Comparison of ENCODE assay signal across 16 cellular contexts in genomic region chr1:17568014-17568413, GRCh38. TPM values are rescaled to one million over a fixed set of nuclear protein-coding genes. Genes with fewer than 3 reads are reported as not detected.
DNase-seq lines count a peak whose midpoint lies in the region; ATAC-seq and TF ChIP-seq lines count a peak whose summit lies in the region.
"Had no signal": no experiment of that assay in that cellular context is flagged by ENCODE, and none has a peak within 500 bp of the region (broad histone marks: within the 10 kb centered on the region; RNA-seq: fewer than 3 reads in every experiment).

No MANE protein-coding gene starts in this region.

- CTCF ChIA-PET in Calu3 (lab: Charles Lee), result no interaction called here
- CTCF ChIA-PET in CD4-positive, alpha-beta T cell (lab: Charles Lee), result no interaction called here

- POLR2A ChIA-PET in CD4-positive, alpha-beta T cell (lab: Charles Lee), result no interaction called here

- 89% methylated on average over 3 of the region's 3 CpGs for WGBS in liver

- no peaks in the 10 kb centered on the region for H3K36me3 Mint-ChIP-seq in Calu3 (ENCODE audit: insufficient read depth, unreplicated experiment)
- no peaks in the 10 kb centered on the region for H3K36me3 Mint-ChIP-seq in CD4-positive, alpha-beta T cell (ENCODE audit: low read depth)
- H3K36me3 Mint-ChIP-seq: naive thymus-derived CD8-positive, alpha-beta T cell had no signal

- no peaks in the 10 kb centered on the region for H3K27me3 ChIP-seq in breast epithelium
- no peaks in the 10 kb centered on the region for H3K27me3 ChIP-seq in liver (ENCODE audit: control insufficient read depth in 4 of 4, insufficient read depth in 4 of 4, low read length in 3 of 4)
- H3K27me3 ChIP-seq in CD4-positive, alpha-beta T cell (ENCODE audit: control insufficient read depth, insufficient read depth, low read length), result no peaks in the 10 kb centered on the region

- H3K9me3 ChIP-seq in breast epithelium (no peaks in the 10 kb centered on the region), liver (ENCODE audit: control insufficient read depth in 4 of 4, low read length in 3 of 4) (no peaks in the 10 kb centered on the region)
- no peaks in the 10 kb centered on the region for H3K9me3 ChIP-seq in CD4-positive, alpha-beta T cell (ENCODE audit: control insufficient read depth, low read length)

- peaks cover 4% of the 10 kb centered on the region for H3K9me3 Mint-ChIP-seq in Calu3 (ENCODE audit: low read depth, unreplicated experiment)
- no peaks in the 10 kb centered on the region for H3K9me3 Mint-ChIP-seq in CD4-positive, alpha-beta T cell
- H3K9me3 Mint-ChIP-seq: activated T-helper 1 cell treated with anti-CD3 and anti-CD28 coated beads, Interleukin-12 subunit alpha, Interleukin-12 subunit beta, Interleukin-2, Interleukin-4 antibody, amounts not matched to agents 30 ng/mL and 10 ng/mL and 1 ng/mL, durations not matched to agents 14 hours and 24 hours and 36 hours; naive thymus-derived CD8-positive, alpha-beta T cell had no signal

- H3K4me1 ChIP-seq in breast epithelium (peaks cover 11 to 33% of the 10 kb centered on the region in 2 donors), liver (ENCODE audit: control insufficient read depth in 4 of 4, insufficient read depth in 4 of 4, low read length in 3 of 4) (peaks cover 22 to 53% (median 46%) of the 10 kb centered on the region in 4 donors)

- TF ChIP-seq POLR2A in breast epithelium (IDR thresholded peaks at IDR 0.05), result no peak

- H3K27ac Mint-ChIP-seq in Calu3 (ENCODE audit: unreplicated experiment), result peak overlapping the region; percentile 68
- no peak overlapping the region for H3K27ac Mint-ChIP-seq in CD4-positive, alpha-beta T cell
- H3K27ac Mint-ChIP-seq: activated T-helper 1 cell treated with anti-CD3 and anti-CD28 coated beads, Interleukin-12 subunit alpha, Interleukin-12 subunit beta, Interleukin-2, Interleukin-4 antibody, amounts not matched to agents 30 ng/mL and 10 ng/mL and 1 ng/mL, durations not matched to agents 14 hours and 24 hours and 36 hours; naive thymus-derived CD8-positive, alpha-beta T cell had no signal

- DNase-seq in Calu3, result no peak
- DNase-seq in breast epithelium (ENCODE audit: low spot score in 2 of 2), result no peak
- DNase-seq in CD4-positive, alpha-beta T cell, result no peak
- DNase-seq in middle frontal gyrus (ENCODE audit: extremely low spot score, low spot score), result no peak
- no peak for DNase-seq in pons (ENCODE audit: low spot score)
- DNase-seq: activated CD4-positive, alpha-beta T cell treated with anti-CD3 and anti-CD28 coated beads, Interleukin-2, amount 50 U/mL, for 4 hours; amygdala; effector memory CD4-positive, alpha-beta T cell; MM.1S; naive thymus-derived CD8-positive, alpha-beta T cell; NCI-H82; stimulated activated naive CD8-positive, alpha-beta T cell treated with anti-CD3 and anti-CD28 coated beads, Interleukin-15, Interleukin-2, amounts not matched to agents 100 U/mL and 50 U/mL, for 24 hours had no signal

- H3K9ac ChIP-seq in liver (ENCODE audit: low read depth in 1 of 2, low read length in 2 of 2), result no peak overlapping the region

- BruUV-seq in Calu3 (replicated peaks; lab: Mats Ljungman, UMichigan), result no TSS peak

- H3K4me3 Mint-ChIP-seq in Calu3 (ENCODE audit: low read depth, unreplicated experiment), result no peak overlapping the region
- no peak overlapping the region for H3K4me3 Mint-ChIP-seq in CD4-positive, alpha-beta T cell
- H3K4me3 Mint-ChIP-seq: activated T-helper 1 cell treated with anti-CD3 and anti-CD28 coated beads, Interleukin-12 subunit alpha, Interleukin-12 subunit beta, Interleukin-2, Interleukin-4 antibody, amounts not matched to agents 30 ng/mL and 10 ng/mL and 1 ng/mL, durations not matched to agents 14 hours and 24 hours and 36 hours; naive thymus-derived CD8-positive, alpha-beta T cell had no signal

- H3K36me3 ChIP-seq in breast epithelium (no peaks in the 10 kb centered on the region), liver (ENCODE audit: control insufficient read depth in 4 of 4, insufficient read depth in 3 of 4, low read depth in 1 of 4, low read length in 3 of 4) (no peaks in the 10 kb centered on the region)

- intact Hi-C loops in Calu3 (cut with micrococcal nuclease; ENCODE audit: unreplicated experiment) (loop anchor here (10.0 kb wide), 1 partner anchor 63 kb away; no protein-coding TSS in a partner anchor), breast epithelium (cut with DNase I; ENCODE audit: low total_unique reads) (no loop called here)
- intact Hi-C loops in CD4-positive, alpha-beta T cell (cut with DNase I, micrococcal nuclease), result no loop called here

- peak overlapping the region; percentile 95 to 97 for H3K27ac ChIP-seq in breast epithelium
- peak overlapping the region; percentile 1 to 25 for H3K27ac ChIP-seq in liver (ENCODE audit: low read depth in 1 of 2, low read length in 2 of 2)
- peak overlapping the region in 17 of 21 experiments; percentile 51 to 95 (median 83) for H3K27ac ChIP-seq in skin epidermis
- H3K27ac ChIP-seq in CD4-positive, alpha-beta T cell (ENCODE audit: low read depth, low read length), result no peak overlapping the region

- ATAC-seq in CD4-positive, alpha-beta T cell (ENCODE audit: poor library complexity), result no peak
- ATAC-seq in HG03095 (IDR thresholded peaks at IDR 0.05; ENCODE audit: unreplicated experiment), result no peak
- ATAC-seq: naive thymus-derived CD8-positive, alpha-beta T cell; stimulated activated naive CD8-positive, alpha-beta T cell treated with anti-CD3 and anti-CD28 coated beads, Interleukin-15, Interleukin-2, amounts not matched to agents 100 U/mL and 50 U/mL, for 24 hours had no signal

- H3K27me3 Mint-ChIP-seq in Calu3 (ENCODE audit: unreplicated experiment), result no peaks in the 10 kb centered on the region
- H3K27me3 Mint-ChIP-seq in CD4-positive, alpha-beta T cell, result peaks cover 18% of the 10 kb centered on the region

- H3K4me1 Mint-ChIP-seq in Calu3 (ENCODE audit: low read depth, unreplicated experiment), result peaks cover 29% of the 10 kb centered on the region
- H3K4me1 Mint-ChIP-seq in CD4-positive, alpha-beta T cell (ENCODE audit: low read depth), result no peaks in the 10 kb centered on the region

- H3K4me3 ChIP-seq in breast epithelium (no peak overlapping the region), liver (ENCODE audit: low read depth in 1 of 3, low read length in 3 of 3) (no peak overlapping the region), skin epidermis (no peak overlapping the region)

- no peak for TF ChIP-seq RAD21 in liver (IDR thresholded peaks at IDR 0.05)

- TF ChIP-seq CTCF in Calu3 (IDR thresholded peaks at IDR 0.05; ENCODE audit: unreplicated experiment) (no peak), breast epithelium (IDR thresholded peaks at IDR 0.05) (no peak), liver (IDR thresholded peaks at IDR 0.05; ENCODE audit: low read depth, low read length, missing input control) (no peak)
- no peak for TF ChIP-seq CTCF in CD4-positive, alpha-beta T cell (IDR thresholded peaks at IDR 0.05)

TF ChIP-seq in liver, 16 proteins besides CTCF, POLR2A, EP300 and RAD21 (continues in another document):
- TF ChIP-seq FOXA2 (IDR thresholded peaks at IDR 0.05), result no peak
- TF ChIP-seq ZBTB33 (IDR thresholded peaks at IDR 0.05), result no peak
- no peak for TF ChIP-seq SP1 (IDR thresholded peaks at IDR 0.05)
- no peak for TF ChIP-seq TAF1 (conservative IDR thresholded peaks at IDR 0.05)
- TF ChIP-seq HNF4A (conservative IDR thresholded peaks at IDR 0.05), result no peak
- no peak for TF ChIP-seq ATF3 (IDR thresholded peaks at IDR 0.05)
- no peak for TF ChIP-seq MAX (IDR thresholded peaks at IDR 0.05)
- TF ChIP-seq FOXA1 (IDR thresholded peaks at IDR 0.05), result no peak

RNA-seq across cellular contexts. Expression of gene ARHGEF10L, which starts 28.5 kb away (rescaled TPM):
- total RNA-seq in Calu3 (2022) (19.6 and 20.1 TPM in 2 replicates), breast epithelium (10 to 100 TPM; 36.7 to 51.4 (median 49.8) TPM), liver (100 to 1,000 TPM in 1 of 2 donors, 10 to 100 TPM in 1; 26.3 to 169 TPM)
- polyA plus RNA-seq in liver, result 10 to 100 TPM; 54.0 to 60.9 TPM
- under 1 TPM; 0.11 to 0.22 TPM for total RNA-seq in CD4-positive, alpha-beta T cell
- total RNA-seq: activated T-helper 1 cell treated with anti-CD3 and anti-CD28 coated beads, Interleukin-12 subunit alpha, Interleukin-12 subunit beta, Interleukin-2, Interleukin-4 antibody, amounts not matched to agents 30 ng/mL and 10 ng/mL and 1 ng/mL, durations not matched to agents 14 hours and 24 hours and 36 hours had no signal
- polyA plus RNA-seq: naive thymus-derived CD8-positive, alpha-beta T cell had no signal

Comparison
In these comparisons a context has a peak if more than half of its experiments do, and no peak if none do; other contexts are left out.
1. RNA of gene ARHGEF10L, which starts 28.5 kb away (total RNA-seq): 26.3 to 169 TPM in liver, 36.7 to 51.4 TPM in breast epithelium and 19.6 to 20.1 TPM in Calu3; 0.11 to 0.22 TPM in CD4-positive, alpha-beta T cell; every median in the first group is over 10 times any median in the second.